In genomic region chr1:21349693-21350092, GRCh38 we compare ENCODE assay signal across 20 cellular contexts. TPM values are rescaled to one million over a fixed set of nuclear protein-coding genes. Genes with fewer than 3 reads are reported as not detected.
DNase-seq lines count a peak whose midpoint lies in the region; ATAC-seq, FAIRE-seq and TF ChIP-seq lines count a peak whose summit lies in the region.
"Had no signal": no experiment of that assay in that cellular context is flagged by ENCODE, and none has a peak within 500 bp of the region (broad histone marks: within the 10 kb centered on the region; RNA-seq: fewer than 3 reads in every experiment).

No MANE protein-coding gene starts in this region.

- no peak overlapping the region; a peak in 1 of 4 replicates for H3K9ac ChIP-seq in K562 (ENCODE audit: insufficient read depth in 1 of 2, low read depth in 2 of 2, low read length in 2 of 2)
- H3K9ac ChIP-seq: BLaER1 treated with 17β-estradiol and CSF1 and Interleukin-3, amounts not matched to agents 10 nM and 100 nM had no signal

- H3K27ac ChIP-seq in right cardiac atrium (ENCODE audit: low read length) (peak overlapping the region; percentile 17), K562 (ENCODE audit: extremely low read depth, low read depth, low read length) (no peak overlapping the region), mesodermal cell (ENCODE audit: low read depth, low read length, severe bottlenecking) (peak overlapping the region; percentile 44), thyroid gland (peak overlapping the region; percentile 39 to 74 (median 70))
- H3K27ac ChIP-seq: BLaER1 treated with 17β-estradiol and CSF1 and Interleukin-3, amounts not matched to agents 10 nM and 100 nM had no signal

- no peak for TF ChIP-seq CTCF in K562 (IDR thresholded peaks at IDR 0.05 in 2 of 3, conservative IDR thresholded peaks at IDR 0.05 in 1 of 3; ENCODE audit: insufficient read depth in 2 of 3, low read depth in 1 of 3, low read length in 3 of 3)
- TF ChIP-seq CTCF in thyroid gland (IDR thresholded peaks at IDR 0.05), result no peak

- peaks cover 14% of the 10 kb centered on the region for H3K79me2 ChIP-seq in K562 (ENCODE audit: control insufficient read depth, insufficient read depth, low read length)

- BruUV-seq in K562 (replicated peaks; lab: Mats Ljungman, UMichigan), result no TSS peak

- TF ChIP-seq RAD21 in K562 (CRISPR knock-in tag; conservative IDR thresholded peaks at IDR 0.05 in 1 of 2, IDR thresholded peaks at IDR 0.05 in 1 of 2), result no peak

- in situ Hi-C loops in K562 (cut with MboI), result no loop called here

- FAIRE-seq in K562 (lab: Jason Lieb, UNC), result no peak
- FAIRE-seq: GM12878, HTR-8/SVneo had no signal

- peaks cover 2% of the 10 kb centered on the region for H3K4me1 ChIP-seq in right cardiac atrium (ENCODE audit: control insufficient read depth, insufficient read depth, low read length)
- H3K4me1 ChIP-seq in K562 (replicated peaks in 1 of 2; ENCODE audit: control insufficient read depth in 2 of 2, insufficient read depth in 2 of 2, low read length in 2 of 2), result peaks cover 31 to 40% of the 10 kb centered on the region in 2 experiments
- H3K4me1 ChIP-seq in mesodermal cell (ENCODE audit: control insufficient read depth, insufficient read depth, low read length, poor library complexity, severe bottlenecking), result peaks cover 30% of the 10 kb centered on the region
- H3K4me1 ChIP-seq in thyroid gland, result peaks cover 9 to 13% of the 10 kb centered on the region in 2 donors

- intact Hi-C loops in right cardiac atrium (cut with DNase I), result loop anchor here in 3 of 4 donors (5.0 kb wide), 1 partner anchor 92 kb away; no protein-coding TSS in a partner anchor
- intact Hi-C loops in cardiac septum (cut with DNase I), result no loop called here
- intact Hi-C loops in K562 (cut with micrococcal nuclease), result loop anchor here (5.0 kb wide), 1 partner anchor 87 kb away; no protein-coding TSS in a partner anchor
- intact Hi-C loops in thyroid gland (cut with DNase I), result no loop called here

- H3K9me3 ChIP-seq in right cardiac atrium (ENCODE audit: control insufficient read depth, low read length), result no peaks in the 10 kb centered on the region
- no peaks in the 10 kb centered on the region for H3K9me3 ChIP-seq in K562 (replicated peaks; ENCODE audit: control insufficient read depth, insufficient read depth, low read depth, low read length)
- no peaks in the 10 kb centered on the region for H3K9me3 ChIP-seq in mesodermal cell (ENCODE audit: control insufficient read depth, low read length)
- H3K9me3 ChIP-seq in thyroid gland, result no peaks in the 10 kb centered on the region
- H3K9me3 ChIP-seq: BLaER1 treated with 17β-estradiol and CSF1 and Interleukin-3, amounts not matched to agents 10 nM and 100 nM; HAP-1 had no signal

- H3K36me3 ChIP-seq in K562 (ENCODE audit: control insufficient read depth, insufficient read depth, low read length), result no peaks in the 10 kb centered on the region
- no peaks in the 10 kb centered on the region for H3K36me3 ChIP-seq in mesodermal cell (ENCODE audit: control insufficient read depth, insufficient read depth, low read length)
- H3K36me3 ChIP-seq in thyroid gland, result no peaks in the 10 kb centered on the region
- H3K36me3 ChIP-seq: BLaER1 treated with 17β-estradiol and CSF1 and Interleukin-3, amounts not matched to agents 10 nM and 100 nM; HAP-1 had no signal

- no peaks in the 10 kb centered on the region for H3K9me1 ChIP-seq in K562 (ENCODE audit: control insufficient read depth, insufficient read depth, low read length)

- TF ChIP-seq EP300 in K562 (IDR thresholded peaks at IDR 0.05; ENCODE audit: low read length), result no peak

- WGBS in right cardiac atrium, result 57% methylated on average over 3 of the region's 3 CpGs
- WGBS in K562 (ENCODE audit: insufficient coverage, low coverage, missing lambda C conversion rate), result 21% methylated on average over 3 of the region's 3 CpGs
- WGBS in mesodermal cell (ENCODE audit: insufficient coverage in 2 of 2), 2 experiments, result 88 to 100% methylated on average over 1 to 2 of the region's 3 CpGs
- WGBS in thyroid gland, 2 donors, result 87 to 95% methylated on average over 3 of the region's 3 CpGs

- CTCF ChIA-PET in K562 (lab: Yijun Ruan, JAX; ENCODE audit: low intra/inter-chr PET ratio), result no interaction called here

- POLR2A ChIA-PET in K562 (lab: Yijun Ruan, JAX), result interaction anchor here (0.6 to 1.2 kb wide), 2 partner anchors 17 to 70 kb away, joined by 3 to 4 read pairs; no protein-coding TSS in a partner anchor

- DNase-seq in right cardiac atrium (no peak), cardiac septum (ENCODE audit: low spot score) (no peak), K562 (ENCODE audit: extremely low read depth in 1 of 4, low spot score in 3 of 4) (no peak), thyroid gland (no peak), foreskin melanocyte (no peak)
- no peak for DNase-seq in activated CD4-positive, CD25-positive, alpha-beta regulatory T cell (lab: John Stamatoyannopoulos, UW)
- DNase-seq: CD4-positive, CD25-positive, alpha-beta regulatory T cell; CD8-positive, alpha-beta memory T cell; COR-L47; DMS 273 treated with DMSO at 0.1 percent for 48 hours; DMS53; DND-41; EL; IMR-90 had no signal

- peak overlapping the region; percentile 36; the same call in 1 of the 2 replicates for H2AFZ ChIP-seq in K562 (ENCODE audit: low read depth, low read length)

- no peaks in the 10 kb centered on the region for H4K20me1 ChIP-seq in K562 (replicated peaks; ENCODE audit: control insufficient read depth, insufficient read depth, low read length)

- H3K27me3 ChIP-seq in right cardiac atrium (ENCODE audit: control insufficient read depth, insufficient read depth), result no peaks in the 10 kb centered on the region
- H3K27me3 ChIP-seq in K562 (ENCODE audit: control insufficient read depth in 2 of 2, insufficient read depth in 2 of 2, low read length in 2 of 2), result no peaks in the 10 kb centered on the region
- no peaks in the 10 kb centered on the region for H3K27me3 ChIP-seq in thyroid gland

- H3K4me3 ChIP-seq in right cardiac atrium (ENCODE audit: low read length) (no peak overlapping the region), K562 (no peak overlapping the region), mesodermal cell (ENCODE audit: extremely low read depth, insufficient read depth, low read length, poor library complexity, severe bottlenecking) (no peak overlapping the region), thyroid gland (replicated peaks in 1 of 3) (no peak overlapping the region)
- H3K4me3 ChIP-seq: BLaER1 treated with 17β-estradiol and CSF1 and Interleukin-3, amounts not matched to agents 10 nM and 100 nM; GM12878; HAP-1 had no signal

- no peak overlapping the region for H3K4me2 ChIP-seq in K562 (ENCODE audit: insufficient read depth, low read length)
- H3K4me2 ChIP-seq: BLaER1 treated with 17β-estradiol and CSF1 and Interleukin-3, amounts not matched to agents 10 nM and 100 nM had no signal

- ATAC-seq in right cardiac atrium (peak in 1 of 2 donors; percentile 49), K562 (no peak), HG03432 (IDR thresholded peaks at IDR 0.05; ENCODE audit: unreplicated experiment) (no peak)
- ATAC-seq: GM12878 had no signal

- TF ChIP-seq POLR2A in K562 (conservative IDR thresholded peaks at IDR 0.05), result no peak
- TF ChIP-seq POLR2A in thyroid gland (IDR thresholded peaks at IDR 0.05), result no peak

TF ChIP-seq in K562, 482 proteins besides CTCF, POLR2A, EP300 and RAD21 (continues in another document):
- TF ChIP-seq SNIP1 (IDR thresholded peaks at IDR 0.05; ENCODE audit: low read depth) (no peak), ZBTB33 (CRISPR knock-in tag; IDR thresholded peaks at IDR 0.05) (peak; percentile 22; the same call in 1 of the 2 replicates), FOSL1 (tag; conservative IDR thresholded peaks at IDR 0.05) (peak; percentile 35; the same call in 1 of the 2 replicates), RCOR1 (IDR thresholded peaks at IDR 0.05; ENCODE audit: borderline replicate concordance in 1 of 2, low read depth in 2 of 2, low read length in 2 of 2) (0 out of 4 replicates have a peak, but pooled peaks of 1 of the 2 experiments have one; percentile 7), HLTF (IDR thresholded peaks at IDR 0.05) (0 out of 2 replicates have a peak, but pooled peaks have one; percentile 49)

RNA-seq across cellular contexts. Expression of gene ECE1, which starts 59.4 kb away (rescaled TPM):
- total RNA-seq in right cardiac atrium, result 100 to 1,000 TPM in 3 of 4 donors, 10 to 100 TPM in 1; 99.1 to 158 (median 114) TPM
- 76.2 TPM for polyA plus RNA-seq in right cardiac atrium
- 55.8 TPM for total RNA-seq in cardiac septum
- total RNA-seq in K562 (2011; cell fraction: chromatin; rRNA removed; ENCODE audit: low replicate concordance), result 46.9 and 72.4 TPM in 2 replicates
- 41.5 and 47.5 TPM in 2 replicates for total RNA-seq in K562 (2011; cell fraction: nucleolus; rRNA removed)
- total RNA-seq in K562 (2011; cell fraction: nucleoplasm; rRNA removed), result 38.9 and 42.0 TPM in 2 replicates
- total RNA-seq in K562 (2014; rRNA removed), result 18.8 and 21.3 TPM in 2 replicates
- 11.0 and 14.5 TPM in 2 replicates for total RNA-seq in K562 (2014; rRNA removed; fragmentation: Illumina TruSeq; extraction: Trizol)
- 5.3 and 6.9 TPM in 2 replicates for total RNA-seq in K562 (2015; rRNA removed; fragmentation: Illumina TruSeq; extraction: Trizol)
- total RNA-seq in K562 (2021), result 31.6 and 34.8 TPM in 2 replicates
- 10.3 and 26.8 TPM in 2 replicates for polyA plus RNA-seq in K562 (2011; rRNA removed)
- 5.5 and 9.8 TPM in 2 replicates for polyA plus RNA-seq in K562 (2011; cell fraction: cytosol; rRNA removed)
- polyA plus RNA-seq in K562 (2011; cell fraction: nucleus; rRNA removed), result 12.7 and 17.7 TPM in 2 replicates
- 20.2 and 46.9 TPM in 2 replicates for polyA plus RNA-seq in K562 (2012)
- 29.7 and 30.8 TPM in 2 replicates for polyA plus RNA-seq in K562 (2014; fragmentation: Illumina TruSeq; extraction: Trizol)
- under 1 TPM; 0.56 to 0.61 TPM for polyA plus RNA-seq in K562 (2014; fragmentation: Nextera tagmentation; extraction: Ambion mirVana)
- 10.1 and 12.1 TPM in 2 replicates for polyA plus RNA-seq in K562 (2014; rRNA removed)
- polyA minus RNA-seq in K562 (2011; rRNA and poly(A)+ RNA removed), result 9.1 and 14.0 TPM in 2 replicates
- 9.9 and 13.4 TPM in 2 replicates for polyA minus RNA-seq in K562 (2011; cell fraction: cytosol; rRNA and poly(A)+ RNA removed)
- polyA minus RNA-seq in K562 (2011; cell fraction: nucleus; rRNA and poly(A)+ RNA removed), result 9.1 and 11.0 TPM in 2 replicates
- 279 TPM for polyA plus RNA-seq in mesodermal cell (2013, experiment 1 of 2)
- polyA plus RNA-seq in mesodermal cell (2013, experiment 2 of 2), result 263 TPM
- 100 to 1,000 TPM in 2 of 4 donors, 10 to 100 TPM in 2; 74.5 to 146 (median 97.2) TPM for total RNA-seq in thyroid gland

Comparison
In these comparisons a context has a peak if more than half of its experiments do, and no peak if none do; other contexts are left out.
1. intact Hi-C loops: an anchor here in right cardiac atrium (5.0 kb wide) and K562 (5.0 kb wide); none called in cardiac septum and thyroid gland.